Comparison of ENCODE assay signal across 1 cellular context in genomic region chr11:69634590-69634989, GRCh38.
TF ChIP-seq lines count a peak whose summit lies in the region.

No MANE protein-coding gene starts in this region.

TF ChIP-seq in IMR-90, 13 proteins besides CTCF, POLR2A, EP300 and RAD21 (continued from another document):
- TF ChIP-seq USF2 (IDR thresholded peaks at IDR 0.05; ENCODE audit: low read depth, low read length) (no peak), BHLHE40 (IDR thresholded peaks at IDR 0.05; ENCODE audit: low read depth, low read length) (no peak), FOS (IDR thresholded peaks at IDR 0.05; ENCODE audit: low read depth, low read length) (no peak), RFX5 (IDR thresholded peaks at IDR 0.05; ENCODE audit: low read depth, low read length) (no peak), NFE2L2 (IDR thresholded peaks at IDR 0.05; ENCODE audit: low read depth, low read length) (no peak), MXI1 (IDR thresholded peaks at IDR 0.05; ENCODE audit: borderline replicate concordance, low read depth, low read length) (no peak), CEBPB (IDR thresholded peaks at IDR 0.05; ENCODE audit: low read depth, low read length) (no peak), MAFK (IDR thresholded peaks at IDR 0.05; ENCODE audit: low read depth, low read length) (no peak), ELK1 (IDR thresholded peaks at IDR 0.05; ENCODE audit: borderline replicate concordance, low read depth, low read length) (no peak), MAZ (IDR thresholded peaks at IDR 0.05; ENCODE audit: borderline replicate concordance, low read depth, low read length) (no peak)
